8 cellular contexts compared by ENCODE assay signal in the genomic region with DNA sequence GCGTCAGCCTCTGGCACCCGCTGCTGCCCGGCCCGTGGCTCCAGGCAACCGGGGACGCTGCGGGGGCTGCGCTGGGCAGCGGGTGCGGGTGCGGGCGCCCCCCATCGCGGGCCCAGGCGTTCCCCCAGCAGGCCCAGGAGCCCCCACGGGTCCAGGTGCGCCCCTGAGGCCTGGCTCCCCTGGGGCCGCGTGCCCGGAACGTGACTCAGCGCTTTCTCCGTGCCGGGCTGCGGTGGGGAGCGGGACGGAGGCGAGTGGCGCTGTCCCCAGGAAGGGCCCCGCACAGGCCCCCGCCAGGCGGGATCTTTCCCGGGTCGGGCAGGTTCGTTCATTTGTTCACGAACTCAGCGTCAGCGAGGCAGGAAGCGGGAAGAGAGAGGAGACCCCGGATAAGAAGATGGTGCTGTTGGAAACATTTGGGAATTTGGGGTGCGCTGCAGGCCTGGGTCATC. TPM values are rescaled to one million over a fixed set of nuclear protein-coding genes. Genes with fewer than 3 reads are reported as not detected.
DNase-seq lines count a peak whose midpoint lies in the region; ATAC-seq and TF ChIP-seq lines count a peak whose summit lies in the region.
"Had no signal": no experiment of that assay in that cellular context is flagged by ENCODE, and none has a peak within 500 bp of the region (broad histone marks: within the 10 kb centered on the region; RNA-seq: fewer than 3 reads in every experiment).

No MANE protein-coding gene starts in this region.

- peak overlapping the region; percentile 21; the same call in 1 of the 2 replicates for H3K4me3 ChIP-seq in HL-60 (replicated peaks; ENCODE audit: insufficient read depth, low read length)
- no peak overlapping the region for H3K4me3 ChIP-seq in endodermal cell (ENCODE audit: low read length)
- H3K4me3 ChIP-seq in skeletal muscle satellite cell (ENCODE audit: low read length): peak overlapping the region; percentile 56

- H3K36me3 ChIP-seq in endodermal cell (ENCODE audit: control insufficient read depth, insufficient read depth, low read length) (no peaks in the 10 kb centered on the region), skeletal muscle satellite cell (ENCODE audit: insufficient read depth, low read length) (no peaks in the 10 kb centered on the region)

- H3K9me3 ChIP-seq in endodermal cell (ENCODE audit: control insufficient read depth, low read length) (no peaks in the 10 kb centered on the region), skeletal muscle satellite cell (replicated peaks; ENCODE audit: low read length) (no peaks in the 10 kb centered on the region)

- TF ChIP-seq CTCF in HL-60 (IDR thresholded peaks at IDR 0.05; ENCODE audit: insufficient read depth, low read length): no peak
- no peak for TF ChIP-seq CTCF in endodermal cell (conservative IDR thresholded peaks at IDR 0.05)

- H3K36me3 Mint-ChIP-seq in endodermal cell (ENCODE audit: low read depth): no peaks in the 10 kb centered on the region

- H3K27ac ChIP-seq in HL-60 (replicated peaks) (no peak overlapping the region), endodermal cell (ENCODE audit: low read depth, low read length) (no peak overlapping the region)

- 67 to 77% methylated on average over 26 to 41 of the region's 41 CpGs for WGBS in endodermal cell (ENCODE audit: insufficient coverage in 1 of 2, insufficient read length in 1 of 2), 2 experiments

- ATAC-seq in GM18868 (IDR thresholded peaks at IDR 0.05; ENCODE audit: unreplicated experiment) (no peak), GM18867 (IDR thresholded peaks at IDR 0.05; ENCODE audit: unreplicated experiment) (no peak)

- no peaks in the 10 kb centered on the region for H3K27me3 ChIP-seq in HL-60 (ENCODE audit: insufficient read depth, poor library complexity, severe bottlenecking)
- no peaks in the 10 kb centered on the region for H3K27me3 ChIP-seq in endodermal cell (ENCODE audit: control insufficient read depth, insufficient read depth, low read length, poor library complexity, severe bottlenecking)
- H3K27me3 ChIP-seq in skeletal muscle satellite cell (ENCODE audit: control insufficient read depth, insufficient read depth, low read length): peaks cover 9% of the 10 kb centered on the region

- peaks cover 14% of the 10 kb centered on the region for H3K4me1 Mint-ChIP-seq in endodermal cell

- H3K27me3 Mint-ChIP-seq in endodermal cell (ENCODE audit: insufficient read depth): peaks cover 16% of the 10 kb centered on the region

- H3K4me1 ChIP-seq in endodermal cell (ENCODE audit: control insufficient read depth, insufficient read depth, low read length): no peaks in the 10 kb centered on the region
- peaks cover 7% of the 10 kb centered on the region for H3K4me1 ChIP-seq in skeletal muscle satellite cell (ENCODE audit: control insufficient read depth, insufficient read depth, low read length)

- peak overlapping the region; percentile 15 for H3K4me3 Mint-ChIP-seq in endodermal cell
- H3K4me3 Mint-ChIP-seq: nephron had no signal

- no peaks in the 10 kb centered on the region for H3K9me3 Mint-ChIP-seq in endodermal cell
- H3K9me3 Mint-ChIP-seq: nephron had no signal

- no peak overlapping the region for H3K9ac ChIP-seq in endodermal cell (ENCODE audit: extremely low read depth, low read length, poor library complexity, severe bottlenecking)
- peak overlapping the region; percentile 78 for H3K9ac ChIP-seq in skeletal muscle satellite cell (ENCODE audit: low read depth, low read length)

- peak overlapping the region; percentile 76 for H3K4me2 ChIP-seq in skeletal muscle satellite cell (ENCODE audit: low read length)

- no peak overlapping the region for H3K27ac Mint-ChIP-seq in endodermal cell
- H3K27ac Mint-ChIP-seq: nephron had no signal

- DNase-seq in HL-60 (ENCODE audit: low read depth in 1 of 2, low spot score in 1 of 2) (no peak), endodermal cell (no peak), NCI-H526 treated with DMSO at 0.1 percent for 48 hours (lab: John Stamatoyannopoulos, UW) (no peak)
- DNase-seq: NCI-H1105 had no signal

RNA-seq across cellular contexts. Expression of a gene that starts 18.4 kb away (rescaled TPM):
- 100 to 1,000 TPM; 159 to 187 TPM for total RNA-seq in endodermal cell
- 83.1 TPM for polyA plus RNA-seq in endodermal cell (2013, experiment 1 of 2)
- 82.3 TPM for polyA plus RNA-seq in endodermal cell (2013, experiment 2 of 2)
- 62.4 and 62.9 TPM in 2 replicates for total RNA-seq in skeletal muscle satellite cell (2012; rRNA removed)

RNA-seq across cellular contexts. Expression of a gene that starts 19.1 kb away (rescaled TPM):
- 10 to 100 TPM; 17.8 to 23.6 TPM for total RNA-seq in endodermal cell
- polyA plus RNA-seq in endodermal cell (2013, experiment 1 of 2): 12.3 TPM
- polyA plus RNA-seq in endodermal cell (2013, experiment 2 of 2): 12.8 TPM
- total RNA-seq in skeletal muscle satellite cell (2012; rRNA removed): not detected in 2 replicates

RNA-seq across cellular contexts. Expression of a gene that starts 43.0 kb away (rescaled TPM):
- under 1 TPM in 1 of 2 donors, not detected in 1; 0.09 TPM for total RNA-seq in endodermal cell
- not detected for polyA plus RNA-seq in endodermal cell (2013, experiment 1 of 2)
- polyA plus RNA-seq in endodermal cell (2013, experiment 2 of 2): not detected
- not detected in 2 replicates for total RNA-seq in skeletal muscle satellite cell (2012; rRNA removed)

RNA-seq across cellular contexts. Expression of a gene that starts 47.4 kb away (rescaled TPM):
- total RNA-seq in endodermal cell: not detected
- polyA plus RNA-seq in endodermal cell (2013, experiment 1 of 2): not detected
- not detected for polyA plus RNA-seq in endodermal cell (2013, experiment 2 of 2)
- total RNA-seq in skeletal muscle satellite cell (2012; rRNA removed): 0.22 TPM in 1 of 2 replicates, not detected in the other

RNA-seq across cellular contexts. Expression of a gene that starts 49.6 kb away (rescaled TPM):
- 10 to 100 TPM; 73.9 to 78.0 TPM for total RNA-seq in endodermal cell
- polyA plus RNA-seq in endodermal cell (2013, experiment 1 of 2): 63.0 TPM
- 58.3 TPM for polyA plus RNA-seq in endodermal cell (2013, experiment 2 of 2)
- 27.5 and 30.4 TPM in 2 replicates for total RNA-seq in skeletal muscle satellite cell (2012; rRNA removed)
